ENCODE assay signal across 24 cellular contexts in genomic region chr11:61170566-61170965, GRCh38. TPM values are rescaled to one million over a fixed set of nuclear protein-coding genes. Genes with fewer than 3 reads are reported as not detected.
DNase-seq lines count a peak whose midpoint lies in the region; ATAC-seq, FAIRE-seq and TF ChIP-seq lines count a peak whose summit lies in the region.
"Had no signal": no experiment of that assay in that cellular context is flagged by ENCODE, and none has a peak within 500 bp of the region (broad histone marks: within the 10 kb centered on the region; RNA-seq: fewer than 3 reads in every experiment).

No MANE protein-coding gene starts in this region.

- H3K4me3 Mint-ChIP-seq in HFFc6: no peak overlapping the region
- H3K4me3 Mint-ChIP-seq: CD4-positive, alpha-beta memory T cell; GM23338 had no signal

- H3K27me3 Mint-ChIP-seq in HFFc6 (ENCODE audit: insufficient read depth): peaks cover 36% of the 10 kb centered on the region

- intact Hi-C loops in K562 (cut with micrococcal nuclease) (no loop called here), sciatic nerve (cut with DNase I) (no loop called here), kidney (cut with DNase I) (loop anchor here (10.0 kb wide), 1 partner anchor 336 kb away; no protein-coding TSS in a partner anchor)

- H3K9me3 Mint-ChIP-seq in HFFc6: no peaks in the 10 kb centered on the region

- in situ Hi-C loops in K562 (cut with MboI): no loop called here

- BruUV-seq in K562 (replicated peaks; lab: Mats Ljungman, UMichigan): no TSS peak

- no peak overlapping the region for H3K27ac ChIP-seq in K562 (ENCODE audit: extremely low read depth, low read depth, low read length)
- H3K27ac ChIP-seq in kidney (ENCODE audit: low read depth in 2 of 2, low read length in 2 of 2): no peak overlapping the region

- no peak overlapping the region for H3K4me3 ChIP-seq in K562
- H3K4me3 ChIP-seq in kidney (ENCODE audit: low read length in 2 of 2): no peak overlapping the region
- H3K4me3 ChIP-seq: GM23338 had no signal

- WGBS in K562 (ENCODE audit: insufficient coverage, low coverage, missing lambda C conversion rate): 33% methylated on average over 9 of the region's 9 CpGs

- H2AFZ ChIP-seq in K562 (ENCODE audit: low read depth, low read length): 0 out of 2 replicates have a peak overlapping the region, but pooled peaks have one; percentile 24
- H2AFZ ChIP-seq: GM23338 had no signal

- TF ChIP-seq EP300 in K562 (IDR thresholded peaks at IDR 0.05; ENCODE audit: low read length): no peak

- no peaks in the 10 kb centered on the region for H3K36me3 Mint-ChIP-seq in HFFc6 (ENCODE audit: low read depth)
- H3K36me3 Mint-ChIP-seq: CD4-positive, alpha-beta memory T cell had no signal

- no peak overlapping the region for H3K4me2 ChIP-seq in K562 (ENCODE audit: insufficient read depth, low read length)
- H3K4me2 ChIP-seq: GM23338 had no signal

- H3K9me1 ChIP-seq in K562 (ENCODE audit: control insufficient read depth, insufficient read depth, low read length): no peaks in the 10 kb centered on the region

- H3K9ac ChIP-seq in K562 (ENCODE audit: insufficient read depth in 1 of 2, low read depth in 2 of 2, low read length in 2 of 2): no peak overlapping the region
- no peak overlapping the region for H3K9ac ChIP-seq in kidney (ENCODE audit: low read length in 2 of 2)

- H3K4me1 ChIP-seq in K562 (replicated peaks in 1 of 2; ENCODE audit: control insufficient read depth in 2 of 2, insufficient read depth in 2 of 2, low read length in 2 of 2) (peaks cover 3 to 6% of the 10 kb centered on the region in 2 experiments; a peak in 3 of 5 replicates), kidney (ENCODE audit: control insufficient read depth in 1 of 2, insufficient read depth in 1 of 2, low read depth in 1 of 2, low read length in 2 of 2) (no peaks in the 10 kb centered on the region)

- DNase-seq in K562 (ENCODE audit: extremely low read depth in 1 of 4, low spot score in 3 of 4): no peak
- peak; percentile 30 for DNase-seq in mesenteric fat pad (ENCODE audit: low spot score)
- peak; percentile 34 for DNase-seq in sciatic nerve (ENCODE audit: low spot score)
- no peak for DNase-seq in kidney
- DNase-seq in HFFc6: no peak
- DNase-seq: C1 segment of cervical spinal cord; Calu3; CD4-positive, alpha-beta memory T cell; COR-L47; DMS53; DMS79 treated with DMSO at 0.1 percent for 48 hours; GF-D8; HCEC 1CT had no signal

- H3K27me3 ChIP-seq in K562 (ENCODE audit: control insufficient read depth in 2 of 2, insufficient read depth in 2 of 2, low read length in 2 of 2): peaks cover 17 to 26% of the 10 kb centered on the region in 2 experiments

- H3K27ac Mint-ChIP-seq in HFFc6: no peak overlapping the region
- H3K27ac Mint-ChIP-seq: CD4-positive, alpha-beta memory T cell; GM23338 had no signal

- CTCF ChIA-PET in K562 (lab: Yijun Ruan, JAX; ENCODE audit: low intra/inter-chr PET ratio): no interaction called here

- TF ChIP-seq CTCF in K562 (IDR thresholded peaks at IDR 0.05 in 2 of 3, conservative IDR thresholded peaks at IDR 0.05 in 1 of 3; ENCODE audit: insufficient read depth in 2 of 3, low read depth in 1 of 3, low read length in 3 of 3) (no peak), kidney (IDR thresholded peaks at IDR 0.05; ENCODE audit: borderline replicate concordance, extremely low read depth, insufficient read depth) (no peak), HFFc6 (IDR thresholded peaks at IDR 0.05) (no peak)

- POLR2A ChIA-PET in K562 (lab: Yijun Ruan, JAX): interaction anchor here (0.7 to 1.4 kb wide), 5 partner anchors 10 to 349 kb away, joined by 3 to 4 read pairs (median 3); no protein-coding TSS in a partner anchor

- H3K36me3 ChIP-seq in K562 (ENCODE audit: control insufficient read depth, insufficient read depth, low read length): no peaks in the 10 kb centered on the region
- no peaks in the 10 kb centered on the region for H3K36me3 ChIP-seq in kidney (ENCODE audit: control insufficient read depth in 1 of 2, insufficient read depth in 2 of 2, low read length in 2 of 2)

- no peak for TF ChIP-seq POLR2A in K562 (conservative IDR thresholded peaks at IDR 0.05)

- no peak for FAIRE-seq in K562 (lab: Jason Lieb, UNC)
- FAIRE-seq in kidney (lab: Jason Lieb, UNC): no peak
- FAIRE-seq: GM12891, GM18507 had no signal

- no peak for TF ChIP-seq RAD21 in K562 (CRISPR knock-in tag; conservative IDR thresholded peaks at IDR 0.05 in 1 of 2, IDR thresholded peaks at IDR 0.05 in 1 of 2)

- no peaks in the 10 kb centered on the region for H4K20me1 ChIP-seq in K562 (replicated peaks; ENCODE audit: control insufficient read depth, insufficient read depth, low read length)

- H3K9me3 ChIP-seq in K562 (replicated peaks; ENCODE audit: control insufficient read depth, insufficient read depth, low read depth, low read length) (peaks cover 5% of the 10 kb centered on the region; the same call in 1 of the 2 replicates), kidney (ENCODE audit: control insufficient read depth in 1 of 2, low read length in 2 of 2) (no peaks in the 10 kb centered on the region)

- no peaks in the 10 kb centered on the region for H3K79me2 ChIP-seq in K562 (ENCODE audit: control insufficient read depth, insufficient read depth, low read length)

- ATAC-seq in K562: no peak
- no peak for ATAC-seq in sciatic nerve
- ATAC-seq in GM21576 (IDR thresholded peaks at IDR 0.05; ENCODE audit: unreplicated experiment): no peak
- no peak for ATAC-seq in GM19395 (IDR thresholded peaks at IDR 0.05; ENCODE audit: unreplicated experiment)
- ATAC-seq: GM23338 had no signal

- H3K4me1 Mint-ChIP-seq in HFFc6 (ENCODE audit: low read depth): no peaks in the 10 kb centered on the region
- H3K4me1 Mint-ChIP-seq: GM23338 had no signal

RNA-seq across cellular contexts. Expression of gene VPS37C, which starts 9.3 kb away (rescaled TPM):
- total RNA-seq in K562 (2011; cell fraction: chromatin; rRNA removed; ENCODE audit: low replicate concordance): 39.7 and 60.4 TPM in 2 replicates
- total RNA-seq in K562 (2011; cell fraction: nucleolus; rRNA removed): 29.2 and 34.2 TPM in 2 replicates
- 49.8 and 67.2 TPM in 2 replicates for total RNA-seq in K562 (2011; cell fraction: nucleoplasm; rRNA removed)
- 12.4 and 17.3 TPM in 2 replicates for total RNA-seq in K562 (2014; rRNA removed)
- total RNA-seq in K562 (2014; rRNA removed; fragmentation: Illumina TruSeq; extraction: Trizol): 6.7 and 7.1 TPM in 2 replicates
- total RNA-seq in K562 (2015; rRNA removed; fragmentation: Illumina TruSeq; extraction: Trizol): 10.7 and 10.8 TPM in 2 replicates
- total RNA-seq in K562 (2021): 23.9 and 29.8 TPM in 2 replicates
- 11.5 and 15.1 TPM in 2 replicates for polyA plus RNA-seq in K562 (2011; rRNA removed)
- polyA plus RNA-seq in K562 (2011; cell fraction: cytosol; rRNA removed): 11.9 and 17.4 TPM in 2 replicates
- polyA plus RNA-seq in K562 (2011; cell fraction: nucleus; rRNA removed): 21.3 and 30.6 TPM in 2 replicates
- 15.8 and 22.0 TPM in 2 replicates for polyA plus RNA-seq in K562 (2012)
- polyA plus RNA-seq in K562 (2014; fragmentation: Illumina TruSeq; extraction: Trizol): 12.8 and 17.1 TPM in 2 replicates
- under 1 TPM; 0.62 to 0.96 TPM for polyA plus RNA-seq in K562 (2014; fragmentation: Nextera tagmentation; extraction: Ambion mirVana)
- polyA plus RNA-seq in K562 (2014; rRNA removed): 16.4 and 18.2 TPM in 2 replicates
- 7.0 and 7.7 TPM in 2 replicates for polyA minus RNA-seq in K562 (2011; rRNA and poly(A)+ RNA removed)
- polyA minus RNA-seq in K562 (2011; cell fraction: cytosol; rRNA and poly(A)+ RNA removed): 8.0 and 9.2 TPM in 2 replicates
- polyA minus RNA-seq in K562 (2011; cell fraction: nucleus; rRNA and poly(A)+ RNA removed): 9.4 and 13.2 TPM in 2 replicates
- total RNA-seq in mesenteric fat pad: 21.5 TPM
- total RNA-seq in sciatic nerve: 23.1 TPM
- 31.8 TPM for total RNA-seq in kidney
- 13.9 TPM for polyA plus RNA-seq in kidney (ENCODE audit: insufficient read depth, low read depth, low replicate concordance)
- 10 to 100 TPM; 14.6 to 17.0 (median 16.0) TPM for total RNA-seq in HFFc6 (2021; fragmentation: NEBNext Ultra II Directional; extraction: Animal tissue kit (Norgen Biotek cat#: 25700))

RNA-seq across cellular contexts. Expression of gene PGA3, which starts 32.7 kb away (rescaled TPM):
- total RNA-seq in K562 (2011; cell fraction: chromatin; rRNA removed; ENCODE audit: low replicate concordance): not detected in 2 replicates
- total RNA-seq in K562 (2011; cell fraction: nucleolus; rRNA removed): not detected in 2 replicates
- total RNA-seq in K562 (2011; cell fraction: nucleoplasm; rRNA removed): not detected in 2 replicates
- 0.18 TPM in 1 of 2 replicates, not detected in the other for total RNA-seq in K562 (2014; rRNA removed)
- total RNA-seq in K562 (2014; rRNA removed; fragmentation: Illumina TruSeq; extraction: Trizol): 0.15 TPM in 1 of 2 replicates, not detected in the other
- not detected in 2 replicates for total RNA-seq in K562 (2015; rRNA removed; fragmentation: Illumina TruSeq; extraction: Trizol)
- total RNA-seq in K562 (2021): 0.18 and 0.51 TPM in 2 replicates
- not detected in 2 replicates for polyA plus RNA-seq in K562 (2011; rRNA removed)
- polyA plus RNA-seq in K562 (2011; cell fraction: cytosol; rRNA removed): not detected in 2 replicates
- polyA plus RNA-seq in K562 (2011; cell fraction: nucleus; rRNA removed): 0.26 TPM in 1 of 2 replicates, not detected in the other
- not detected in 2 replicates for polyA plus RNA-seq in K562 (2012)
- not detected in 2 replicates for polyA plus RNA-seq in K562 (2014; fragmentation: Illumina TruSeq; extraction: Trizol)
- polyA plus RNA-seq in K562 (2014; fragmentation: Nextera tagmentation; extraction: Ambion mirVana): not detected
- not detected in 2 replicates for polyA plus RNA-seq in K562 (2014; rRNA removed)
- not detected in 2 replicates for polyA minus RNA-seq in K562 (2011; rRNA and poly(A)+ RNA removed)
- polyA minus RNA-seq in K562 (2011; cell fraction: cytosol; rRNA and poly(A)+ RNA removed): not detected in 2 replicates
- polyA minus RNA-seq in K562 (2011; cell fraction: nucleus; rRNA and poly(A)+ RNA removed): not detected in 2 replicates
- 47.2 TPM for total RNA-seq in mesenteric fat pad
- not detected for total RNA-seq in sciatic nerve
- 0.54 TPM for total RNA-seq in kidney
- polyA plus RNA-seq in kidney (ENCODE audit: insufficient read depth, low read depth, low replicate concordance): not detected
- total RNA-seq in HFFc6 (2021; fragmentation: NEBNext Ultra II Directional; extraction: Animal tissue kit (Norgen Biotek cat#: 25700)): under 1 TPM in 5 of 6 experiments, not detected in 1; 0.21 to 0.37 (median 0.24) TPM
- total RNA-seq: A172; A673; Calu3; CD4-positive, alpha-beta memory T cell; Daoy; G401; GM23338; H4 had no signal
- polyA plus RNA-seq: BJ; CD4-positive, alpha-beta memory T cell had no signal

RNA-seq across cellular contexts. Expression of gene PGA4, which starts 51.6 kb away (rescaled TPM):
- total RNA-seq in K562 (2011; cell fraction: chromatin; rRNA removed; ENCODE audit: low replicate concordance): not detected in 2 replicates
- total RNA-seq in K562 (2011; cell fraction: nucleolus; rRNA removed): not detected in 2 replicates
- total RNA-seq in K562 (2011; cell fraction: nucleoplasm; rRNA removed): not detected in 2 replicates
- total RNA-seq in K562 (2014; rRNA removed): not detected in 2 replicates
- not detected in 2 replicates for total RNA-seq in K562 (2014; rRNA removed; fragmentation: Illumina TruSeq; extraction: Trizol)
- total RNA-seq in K562 (2015; rRNA removed; fragmentation: Illumina TruSeq; extraction: Trizol): not detected in 2 replicates
- not detected in 2 replicates for total RNA-seq in K562 (2021)
- polyA plus RNA-seq in K562 (2011; rRNA removed): not detected in 2 replicates
- not detected in 2 replicates for polyA plus RNA-seq in K562 (2011; cell fraction: cytosol; rRNA removed)
- not detected in 2 replicates for polyA plus RNA-seq in K562 (2011; cell fraction: nucleus; rRNA removed)
- polyA plus RNA-seq in K562 (2012): not detected in 2 replicates
- not detected in 2 replicates for polyA plus RNA-seq in K562 (2014; fragmentation: Illumina TruSeq; extraction: Trizol)
- polyA plus RNA-seq in K562 (2014; fragmentation: Nextera tagmentation; extraction: Ambion mirVana): not detected
- not detected in 2 replicates for polyA plus RNA-seq in K562 (2014; rRNA removed)
- not detected in 2 replicates for polyA minus RNA-seq in K562 (2011; rRNA and poly(A)+ RNA removed)
- not detected in 2 replicates for polyA minus RNA-seq in K562 (2011; cell fraction: cytosol; rRNA and poly(A)+ RNA removed)
- not detected in 2 replicates for polyA minus RNA-seq in K562 (2011; cell fraction: nucleus; rRNA and poly(A)+ RNA removed)
- 20.6 TPM for total RNA-seq in mesenteric fat pad
- total RNA-seq in sciatic nerve: not detected
- not detected for total RNA-seq in kidney
- polyA plus RNA-seq in kidney (ENCODE audit: insufficient read depth, low read depth, low replicate concordance): not detected
- not detected for total RNA-seq in HFFc6 (2021; fragmentation: NEBNext Ultra II Directional; extraction: Animal tissue kit (Norgen Biotek cat#: 25700))
- total RNA-seq: A172; A673; Calu3; CD4-positive, alpha-beta memory T cell; Daoy; G401; GM23338; H4 had no signal
- polyA plus RNA-seq: BJ; CD4-positive, alpha-beta memory T cell had no signal

Comparison
In these comparisons a context has a peak if more than half of its experiments do, and no peak if none do; other contexts are left out.
1. DNase-seq: peak in mesenteric fat pad (single experiment) and sciatic nerve (single experiment); none in K562 (0 of 4), kidney (single experiment) and HFFc6 (single experiment).
2. RNA of gene PGA3, which starts 32.7 kb away (total RNA-seq): 47.2 TPM in mesenteric fat pad (single experiment); 0.54 TPM in kidney (single experiment), 0.21 to 0.37 TPM in HFFc6, 0.15 to 0.51 TPM in K562 and not detected in sciatic nerve (single experiment); every median in the first group is over 10 times any median in the second.
3. RNA of gene PGA4, which starts 51.6 kb away (total RNA-seq): 20.6 TPM in mesenteric fat pad (single experiment); not detected in kidney (single experiment), not detected in sciatic nerve (single experiment), not detected in K562 and not detected in HFFc6; every median in the first group is over 10 times any median in the second.